ENCODE assay signal across 15 cellular contexts in genomic region chr9:121634329-121634784, GRCh38. TPM values are rescaled to one million over a fixed set of nuclear protein-coding genes. Genes with fewer than 3 reads are reported as not detected.
DNase-seq lines count a peak whose midpoint lies in the region; ATAC-seq, FAIRE-seq and TF ChIP-seq lines count a peak whose summit lies in the region.
"Had no signal": no experiment of that assay in that cellular context is flagged by ENCODE, and none has a peak within 500 bp of the region (broad histone marks: within the 10 kb centered on the region; RNA-seq: fewer than 3 reads in every experiment).

No MANE protein-coding gene starts in this region.

- H3K27me3 Mint-ChIP-seq in stimulated activated naive B cell treated with anti-CD40 and anti-IgM and Interleukin-4, amounts not matched to agents 10 μg/mL and 1 μg/mL and 100 μg/mL, for 72 hours = peaks cover 42 to 46% of the 10 kb centered on the region in 2 donors

- peaks cover 0 to 2% of the 10 kb centered on the region in 2 donors for H3K36me3 Mint-ChIP-seq in stimulated activated naive B cell treated with anti-CD40 and anti-IgM and Interleukin-4, amounts not matched to agents 10 μg/mL and 1 μg/mL and 100 μg/mL, for 72 hours
- H3K36me3 Mint-ChIP-seq: natural killer cell treated with Interleukin-12 subunit alpha and Interleukin-12 subunit beta and Interleukin-15 and Interleukin-18, amount 100 ng/mL, for 72 hours had no signal

- peak overlapping the region in 1 of 2 donors; percentile 24 for H3K4me3 Mint-ChIP-seq in stimulated activated naive B cell treated with anti-CD40 and anti-IgM and Interleukin-4, amounts not matched to agents 10 μg/mL and 1 μg/mL and 100 μg/mL, for 72 hours
- H3K4me3 Mint-ChIP-seq: dendritic cell treated with granulocyte-macrophage colony-stimulating factor and Interleukin-4, amounts not matched to agents 40 ng/mL and 50 ng/mL, for 4 days; natural killer cell treated with Interleukin-12 subunit alpha and Interleukin-12 subunit beta and Interleukin-15 and Interleukin-18, amount 100 ng/mL, for 72 hours had no signal

- H3K27me3 ChIP-seq in Loucy (ENCODE audit: insufficient read depth, low read length, poor library complexity, severe bottlenecking) (no peaks in the 10 kb centered on the region), bronchial epithelial cell (ENCODE audit: control insufficient read depth, insufficient read depth, low read length) (no peaks in the 10 kb centered on the region)

- no peak for FAIRE-seq in bronchial epithelial cell (lab: Jason Lieb, UNC)
- FAIRE-seq: keratinocyte had no signal

- no peak for TF ChIP-seq CTCF in Loucy (conservative IDR thresholded peaks at IDR 0.05; ENCODE audit: low read length)
- TF ChIP-seq CTCF in bronchial epithelial cell (IDR thresholded peaks at IDR 0.05; ENCODE audit: insufficient read depth, low read length, severe bottlenecking) = no peak

- peak overlapping the region; percentile 52 for H3K4me2 ChIP-seq in Loucy (ENCODE audit: low read depth, low read length, poor library complexity, severe bottlenecking)

- peak; percentile 88 to 89 for ATAC-seq in stimulated activated naive B cell treated with anti-CD40 and anti-IgM and Interleukin-4, amounts not matched to agents 10 μg/mL and 1 μg/mL and 100 μg/mL, for 72 hours (replicated peaks)
- no peak for ATAC-seq in activated CD4-positive, CD25-positive, alpha-beta regulatory T cell treated with anti-CD3 and anti-CD28 coated beads, Interleukin-2, amount 50 U/mL, for 24 hours

- peak overlapping the region; percentile 52; the same call in 1 of the 2 replicates for H2AFZ ChIP-seq in Loucy (ENCODE audit: low read length)

- no peaks in the 10 kb centered on the region for H3K79me2 ChIP-seq in Loucy (ENCODE audit: insufficient read depth, low read length)

- no peaks in the 10 kb centered on the region for H3F3A ChIP-seq in Loucy (ENCODE audit: low read depth)

- peaks cover 0 to 4% of the 10 kb centered on the region in 2 donors for H3K9me3 Mint-ChIP-seq in stimulated activated naive B cell treated with anti-CD40 and anti-IgM and Interleukin-4, amounts not matched to agents 10 μg/mL and 1 μg/mL and 100 μg/mL, for 72 hours
- H3K9me3 Mint-ChIP-seq: dendritic cell treated with granulocyte-macrophage colony-stimulating factor and Interleukin-4, amounts not matched to agents 40 ng/mL and 50 ng/mL, for 4 days; natural killer cell treated with Interleukin-12 subunit alpha and Interleukin-12 subunit beta and Interleukin-15 and Interleukin-18, amount 100 ng/mL, for 72 hours had no signal

- DNase-seq in activated T-cell treated with anti-CD3 and anti-CD28 coated beads for 48 hours (ENCODE audit: low read depth) = peak; percentile 16
- no peak for DNase-seq in activated T-cell treated with anti-CD3 and anti-CD28 coated beads, Interleukin-2, amount 50 U/mL, for 1 hour
- peak; percentile 20 for DNase-seq in bronchial epithelial cell (ENCODE audit: low read depth)
- peak; percentile 39 for DNase-seq in stimulated activated naive B cell treated with anti-CD40 and anti-IgM and Interleukin-4, amounts not matched to agents 10 μg/mL and 1 μg/mL and 100 μg/mL, for 72 hours
- no peak for DNase-seq in AG08396 (ENCODE audit: low spot score)
- DNase-seq in NCI-H2029 (lab: John Stamatoyannopoulos, UW) = no peak
- DNase-seq: activated naive CD4-positive, alpha-beta T cell treated with anti-CD3 and anti-CD28 coated beads, Interleukin-2, amount 50 U/mL, for 16 hours; DMS79; NCI-H1048; NCI-H748 treated with DMSO at 0.1 percent for 48 hours had no signal

- no peak overlapping the region for H3K9ac ChIP-seq in Loucy (ENCODE audit: low read depth, low read length, poor library complexity, severe bottlenecking)

- H3K9me2 ChIP-seq in Loucy (replicated peaks; ENCODE audit: low read depth, low read length) = no peaks in the 10 kb centered on the region

- no peak overlapping the region for H3K4me3 ChIP-seq in Loucy (ENCODE audit: low read length, poor library complexity, severe bottlenecking)
- H3K4me3 ChIP-seq in bronchial epithelial cell (ENCODE audit: low read depth, low read length) = no peak overlapping the region

- H3K4me1 ChIP-seq in Loucy (ENCODE audit: insufficient read depth, low read length, poor library complexity, severe bottlenecking) = peaks cover 18% of the 10 kb centered on the region

- H3K27ac Mint-ChIP-seq in stimulated activated naive B cell treated with anti-CD40 and anti-IgM and Interleukin-4, amounts not matched to agents 10 μg/mL and 1 μg/mL and 100 μg/mL, for 72 hours = peak overlapping the region; percentile 53
- H3K27ac Mint-ChIP-seq: dendritic cell treated with granulocyte-macrophage colony-stimulating factor and Interleukin-4, amounts not matched to agents 40 ng/mL and 50 ng/mL, for 4 days; natural killer cell treated with Interleukin-12 subunit alpha and Interleukin-12 subunit beta and Interleukin-15 and Interleukin-18, amount 100 ng/mL, for 72 hours had no signal

- peaks cover 13 to 15% of the 10 kb centered on the region in 2 donors for H3K4me1 Mint-ChIP-seq in stimulated activated naive B cell treated with anti-CD40 and anti-IgM and Interleukin-4, amounts not matched to agents 10 μg/mL and 1 μg/mL and 100 μg/mL, for 72 hours

- H3K36me3 ChIP-seq in Loucy (ENCODE audit: insufficient read depth, low read length) (no peaks in the 10 kb centered on the region), bronchial epithelial cell (ENCODE audit: control insufficient read depth, insufficient read depth, low read length) (no peaks in the 10 kb centered on the region)

- H4K20me1 ChIP-seq in Loucy (ENCODE audit: insufficient read depth, low read length, poor library complexity, severe bottlenecking) = no peaks in the 10 kb centered on the region

- no peaks in the 10 kb centered on the region for H3K9me3 ChIP-seq in Loucy (ENCODE audit: insufficient read depth, low read depth, low read length)

RNA-seq across cellular contexts. Expression of gene DAB2IP, which starts 17.1 kb away (rescaled TPM):
- total RNA-seq in bronchial epithelial cell = 8.4 TPM in 2 replicates

Comparison
In these comparisons a context has a peak if more than half of its experiments do, and no peak if none do; other contexts are left out.
1. DNase-seq: peak in activated T-cell treated with anti-CD3 and anti-CD28 coated beads for 48 hours (single experiment), bronchial epithelial cell (single experiment) and stimulated activated naive B cell treated with anti-CD40 and anti-IgM and Interleukin-4, amounts not matched to agents 10 μg/mL and 1 μg/mL and 100 μg/mL, for 72 hours (single experiment); none in activated T-cell treated with anti-CD3 and anti-CD28 coated beads, Interleukin-2, amount 50 U/mL, for 1 hour (single experiment), AG08396 (single experiment) and NCI-H2029 (single experiment).
2. ATAC-seq: peak in stimulated activated naive B cell treated with anti-CD40 and anti-IgM and Interleukin-4, amounts not matched to agents 10 μg/mL and 1 μg/mL and 100 μg/mL, for 72 hours (2 of 2); none in activated CD4-positive, CD25-positive, alpha-beta regulatory T cell treated with anti-CD3 and anti-CD28 coated beads, Interleukin-2, amount 50 U/mL, for 24 hours (0 of 2).